Comparison of ENCODE assay signal across 1 cellular context in the genomic region with DNA sequence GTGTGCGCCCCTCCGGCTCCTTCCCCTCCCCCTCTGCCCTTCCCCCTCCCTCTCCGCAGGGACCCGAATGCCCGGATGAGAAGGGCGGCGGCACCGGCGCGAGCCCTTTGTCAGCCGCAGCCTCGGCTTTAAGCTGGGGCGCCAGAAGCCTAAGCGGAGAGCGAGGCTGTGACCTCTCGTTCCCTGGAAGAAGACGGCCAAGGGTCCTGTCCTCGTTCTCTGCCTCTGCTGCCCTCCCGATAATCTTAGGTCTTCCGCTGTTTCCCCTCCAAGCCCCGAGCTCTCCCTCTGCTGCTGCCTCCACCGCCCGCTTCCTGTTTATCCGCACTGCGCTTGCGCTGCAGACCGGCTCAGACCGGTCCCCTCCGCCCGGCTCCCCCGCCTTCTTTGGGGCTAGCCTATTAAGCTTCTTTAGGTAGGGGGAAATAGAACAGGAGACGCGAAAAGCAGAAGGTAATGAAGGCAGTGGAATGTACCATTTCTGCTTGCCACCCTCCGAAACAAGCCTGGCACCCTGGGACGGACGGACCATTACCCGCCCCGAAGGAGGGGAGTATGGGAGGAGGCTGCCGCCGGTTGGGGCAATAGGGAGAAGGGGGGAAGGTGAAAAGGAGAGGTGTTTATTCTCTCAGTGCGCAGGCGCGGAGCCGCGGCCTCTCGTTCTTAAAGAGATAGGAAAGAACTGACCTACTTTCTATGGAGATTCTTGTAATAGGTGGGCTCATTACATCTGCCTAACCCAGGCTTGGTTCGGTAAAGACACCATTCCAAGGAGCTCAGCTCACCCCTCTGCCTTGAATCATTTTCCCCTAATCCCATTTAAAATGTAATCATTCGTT.
A peak's percentile ranks its signal among the peaks of the same experiment; 100 is the strongest.
TF ChIP-seq lines count a peak whose summit lies in the region.

OGA (minus strand) TSS at position 326 of the 839 bp plus-strand sequence. CDS start 422 bp downstream, outside the sequence.

TF ChIP-seq in K562, 482 proteins besides CTCF, POLR2A, EP300 and RAD21 (continued from another document):
- TF ChIP-seq ZNF274 (IDR thresholded peaks at IDR 0.05; ENCODE audit: borderline replicate concordance, low read depth, low read length) (no peak), STAG1 (CRISPR knock-in tag; IDR thresholded peaks at IDR 0.05; ENCODE audit: borderline replicate concordance) (no peak), NR2C2 (CRISPR knock-in tag; IDR thresholded peaks at IDR 0.05) (no peak), NR2C2 (tag; IDR thresholded peaks at IDR 0.05) (peak; percentile 62), ZKSCAN3 (CRISPR knock-in tag; IDR thresholded peaks at IDR 0.05) (no peak), SP1 (CRISPR knock-in tag; IDR thresholded peaks at IDR 0.05) (peak; percentile 85), PHB (CRISPR knock-in tag; IDR thresholded peaks at IDR 0.05) (0 out of 2 replicates have a peak, but pooled peaks have one; percentile 55), BDP1 (IDR thresholded peaks at IDR 0.05; ENCODE audit: insufficient read depth, insufficient read length) (no peak), KLF13 (tag; IDR thresholded peaks at IDR 0.05; ENCODE audit: borderline replicate concordance, low read depth) (0 out of 2 replicates have a peak, but pooled peaks have one; percentile 40), YBX1 (IDR thresholded peaks at IDR 0.05) (no peak)
- TF ChIP-seq, protein P1, sequence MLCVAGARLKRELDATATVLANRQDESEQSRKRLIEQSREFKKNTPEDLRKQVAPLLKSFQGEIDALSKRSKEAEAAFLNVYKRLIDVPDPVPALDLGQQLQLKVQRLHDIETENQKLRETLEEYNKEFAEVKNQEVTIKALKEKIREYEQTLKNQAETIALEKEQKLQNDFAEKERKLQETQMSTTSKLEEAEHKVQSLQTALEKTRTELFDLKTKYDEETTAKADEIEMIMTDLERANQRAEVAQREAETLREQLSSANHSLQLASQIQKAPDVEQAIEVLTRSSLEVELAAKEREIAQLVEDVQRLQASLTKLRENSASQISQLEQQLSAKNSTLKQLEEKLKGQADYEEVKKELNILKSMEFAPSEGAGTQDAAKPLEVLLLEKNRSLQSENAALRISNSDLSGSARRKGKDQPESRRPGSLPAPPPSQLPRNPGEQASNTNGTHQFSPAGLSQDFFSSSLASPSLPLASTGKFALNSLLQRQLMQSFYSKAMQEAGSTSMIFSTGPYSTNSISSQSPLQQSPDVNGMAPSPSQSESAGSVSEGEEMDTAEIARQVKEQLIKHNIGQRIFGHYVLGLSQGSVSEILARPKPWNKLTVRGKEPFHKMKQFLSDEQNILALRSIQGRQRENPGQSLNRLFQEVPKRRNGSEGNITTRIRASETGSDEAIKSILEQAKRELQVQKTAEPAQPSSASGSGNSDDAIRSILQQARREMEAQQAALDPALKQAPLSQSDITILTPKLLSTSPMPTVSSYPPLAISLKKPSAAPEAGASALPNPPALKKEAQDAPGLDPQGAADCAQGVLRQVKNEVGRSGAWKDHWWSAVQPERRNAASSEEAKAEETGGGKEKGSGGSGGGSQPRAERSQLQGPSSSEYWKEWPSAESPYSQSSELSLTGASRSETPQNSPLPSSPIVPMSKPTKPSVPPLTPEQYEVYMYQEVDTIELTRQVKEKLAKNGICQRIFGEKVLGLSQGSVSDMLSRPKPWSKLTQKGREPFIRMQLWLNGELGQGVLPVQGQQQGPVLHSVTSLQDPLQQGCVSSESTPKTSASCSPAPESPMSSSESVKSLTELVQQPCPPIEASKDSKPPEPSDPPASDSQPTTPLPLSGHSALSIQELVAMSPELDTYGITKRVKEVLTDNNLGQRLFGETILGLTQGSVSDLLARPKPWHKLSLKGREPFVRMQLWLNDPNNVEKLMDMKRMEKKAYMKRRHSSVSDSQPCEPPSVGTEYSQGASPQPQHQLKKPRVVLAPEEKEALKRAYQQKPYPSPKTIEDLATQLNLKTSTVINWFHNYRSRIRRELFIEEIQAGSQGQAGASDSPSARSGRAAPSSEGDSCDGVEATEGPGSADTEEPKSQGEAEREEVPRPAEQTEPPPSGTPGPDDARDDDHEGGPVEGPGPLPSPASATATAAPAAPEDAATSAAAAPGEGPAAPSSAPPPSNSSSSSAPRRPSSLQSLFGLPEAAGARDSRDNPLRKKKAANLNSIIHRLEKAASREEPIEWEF (CRISPR knock-in tag; IDR thresholded peaks at IDR 0.05): no peak
- TF ChIP-seq, protein P2, sequence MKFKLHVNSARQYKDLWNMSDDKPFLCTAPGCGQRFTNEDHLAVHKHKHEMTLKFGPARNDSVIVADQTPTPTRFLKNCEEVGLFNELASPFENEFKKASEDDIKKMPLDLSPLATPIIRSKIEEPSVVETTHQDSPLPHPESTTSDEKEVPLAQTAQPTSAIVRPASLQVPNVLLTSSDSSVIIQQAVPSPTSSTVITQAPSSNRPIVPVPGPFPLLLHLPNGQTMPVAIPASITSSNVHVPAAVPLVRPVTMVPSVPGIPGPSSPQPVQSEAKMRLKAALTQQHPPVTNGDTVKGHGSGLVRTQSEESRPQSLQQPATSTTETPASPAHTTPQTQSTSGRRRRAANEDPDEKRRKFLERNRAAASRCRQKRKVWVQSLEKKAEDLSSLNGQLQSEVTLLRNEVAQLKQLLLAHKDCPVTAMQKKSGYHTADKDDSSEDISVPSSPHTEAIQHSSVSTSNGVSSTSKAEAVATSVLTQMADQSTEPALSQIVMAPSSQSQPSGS (CRISPR knock-in tag; IDR thresholded peaks at IDR 0.05): no peak
- TF ChIP-seq, protein P3, sequence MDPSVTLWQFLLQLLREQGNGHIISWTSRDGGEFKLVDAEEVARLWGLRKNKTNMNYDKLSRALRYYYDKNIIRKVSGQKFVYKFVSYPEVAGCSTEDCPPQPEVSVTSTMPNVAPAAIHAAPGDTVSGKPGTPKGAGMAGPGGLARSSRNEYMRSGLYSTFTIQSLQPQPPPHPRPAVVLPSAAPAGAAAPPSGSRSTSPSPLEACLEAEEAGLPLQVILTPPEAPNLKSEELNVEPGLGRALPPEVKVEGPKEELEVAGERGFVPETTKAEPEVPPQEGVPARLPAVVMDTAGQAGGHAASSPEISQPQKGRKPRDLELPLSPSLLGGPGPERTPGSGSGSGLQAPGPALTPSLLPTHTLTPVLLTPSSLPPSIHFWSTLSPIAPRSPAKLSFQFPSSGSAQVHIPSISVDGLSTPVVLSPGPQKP (CRISPR knock-in tag; IDR thresholded peaks at IDR 0.05): no peak
